11 cellular contexts compared by ENCODE assay signal in genomic region chr4:25865586-25865985, GRCh38. TPM values are rescaled to one million over a fixed set of nuclear protein-coding genes. Genes with fewer than 3 reads are reported as not detected.
DNase-seq lines count a peak whose midpoint lies in the region; ATAC-seq, FAIRE-seq and TF ChIP-seq lines count a peak whose summit lies in the region.
"Had no signal": no experiment of that assay in that cellular context is flagged by ENCODE, and none has a peak within 500 bp of the region (broad histone marks: within the 10 kb centered on the region; RNA-seq: fewer than 3 reads in every experiment).

No MANE protein-coding gene starts in this region.

- H3K9me1 ChIP-seq in K562 (ENCODE audit: control insufficient read depth, insufficient read depth, low read length) = no peaks in the 10 kb centered on the region

- H3K27me3 ChIP-seq in K562 (ENCODE audit: control insufficient read depth in 2 of 2, insufficient read depth in 2 of 2, low read length in 2 of 2) = peaks cover 12 to 24% of the 10 kb centered on the region in 2 experiments; a peak in 4 of 5 replicates
- H3K27me3 ChIP-seq: dorsolateral prefrontal cortex had no signal

- no peak for TF ChIP-seq RAD21 in K562 (CRISPR knock-in tag; conservative IDR thresholded peaks at IDR 0.05 in 1 of 2, IDR thresholded peaks at IDR 0.05 in 1 of 2)

- TF ChIP-seq EP300 in K562 (IDR thresholded peaks at IDR 0.05; ENCODE audit: low read length) = no peak

- H3K27ac ChIP-seq in K562 (ENCODE audit: extremely low read depth, low read depth, low read length) = no peak overlapping the region
- H3K27ac ChIP-seq: dorsolateral prefrontal cortex, prostate gland had no signal

- no peak for TF ChIP-seq CTCF in K562 (IDR thresholded peaks at IDR 0.05 in 2 of 3, conservative IDR thresholded peaks at IDR 0.05 in 1 of 3; ENCODE audit: insufficient read depth in 2 of 3, low read depth in 1 of 3, low read length in 3 of 3)

- no peak for TF ChIP-seq POLR2A in K562 (conservative IDR thresholded peaks at IDR 0.05)

- DNase-seq in DMS53 treated with DMSO at 0.1 percent for 48 hours (lab: John Stamatoyannopoulos, UW; ENCODE audit: unreplicated experiment) (peak; percentile 11), HuH-7 (ENCODE audit: low spot score) (peak; percentile 81), K562 (ENCODE audit: extremely low read depth in 1 of 4, low spot score in 3 of 4) (peak; percentile 48 to 61 (median 60)), mucosa of gallbladder (ENCODE audit: low spot score) (peak; percentile 90), epidermal melanocyte (ENCODE audit: insufficient read length, low spot score) (no peak), Right ventricle myocardium inferior (ENCODE audit: missing footprints) (no peak), NCI-H187 treated with DMSO at 0.1 percent for 48 hours (lab: John Stamatoyannopoulos, UW) (no peak)
- DNase-seq: dorsolateral prefrontal cortex, NCI-H2081 had no signal

- in situ Hi-C loops in K562 (cut with MboI) = no loop called here

- no peaks in the 10 kb centered on the region for H3K36me3 ChIP-seq in K562 (ENCODE audit: control insufficient read depth, insufficient read depth, low read length)
- H3K36me3 ChIP-seq: prostate gland had no signal

- peaks cover 17% of the 10 kb centered on the region for H3K79me2 ChIP-seq in K562 (ENCODE audit: control insufficient read depth, insufficient read depth, low read length)

- no peaks in the 10 kb centered on the region for H3K9me3 ChIP-seq in K562 (replicated peaks; ENCODE audit: control insufficient read depth, insufficient read depth, low read depth, low read length)
- H3K9me3 ChIP-seq: prostate gland had no signal

- H3K4me2 ChIP-seq in K562 (ENCODE audit: insufficient read depth, low read length) = no peak overlapping the region

- H3K4me1 ChIP-seq in K562 (replicated peaks in 1 of 2; ENCODE audit: control insufficient read depth in 2 of 2, insufficient read depth in 2 of 2, low read length in 2 of 2) = peaks cover 12 to 13% of the 10 kb centered on the region in 2 experiments; a peak in 4 of 5 replicates
- H3K4me1 ChIP-seq: prostate gland had no signal

- 0 out of 2 replicates have a peak overlapping the region, but pooled peaks have one; percentile 14 for H2AFZ ChIP-seq in K562 (ENCODE audit: low read depth, low read length)

- 13% methylated on average over 4 of the region's 4 CpGs for WGBS in K562 (ENCODE audit: insufficient coverage, low coverage, missing lambda C conversion rate)

- H4K20me1 ChIP-seq in K562 (replicated peaks; ENCODE audit: control insufficient read depth, insufficient read depth, low read length) = no peaks in the 10 kb centered on the region

- peak; percentile 58 for FAIRE-seq in K562 (lab: Jason Lieb, UNC)

- no TSS peak for BruUV-seq in K562 (replicated peaks; lab: Mats Ljungman, UMichigan)

- CTCF ChIA-PET in K562 (lab: Yijun Ruan, JAX; ENCODE audit: low intra/inter-chr PET ratio) = no interaction called here

- no peak overlapping the region for H3K9ac ChIP-seq in K562 (ENCODE audit: insufficient read depth in 1 of 2, low read depth in 2 of 2, low read length in 2 of 2)

- H3K4me3 ChIP-seq in K562 = no peak overlapping the region
- H3K4me3 ChIP-seq: dorsolateral prefrontal cortex, prostate gland had no signal

- intact Hi-C loops in K562 (cut with micrococcal nuclease) (no loop called here), Right ventricle myocardium inferior (cut with DNase I) (no loop called here)

- POLR2A ChIA-PET in K562 (lab: Yijun Ruan, JAX) = interaction anchor here (1.0 to 2.4 kb wide), 4 partner anchors 11 to 38 kb away, joined by 4 to 9 read pairs (median 4); no protein-coding TSS in a partner anchor

- ATAC-seq in K562 (peak; percentile 68), HG03139 (IDR thresholded peaks at IDR 0.05; ENCODE audit: unreplicated experiment) (no peak), Right ventricle myocardium inferior (no peak)

TF ChIP-seq in K562, 482 proteins besides CTCF, POLR2A, EP300 and RAD21 (continues in another document):
- TF ChIP-seq, protein P1, sequence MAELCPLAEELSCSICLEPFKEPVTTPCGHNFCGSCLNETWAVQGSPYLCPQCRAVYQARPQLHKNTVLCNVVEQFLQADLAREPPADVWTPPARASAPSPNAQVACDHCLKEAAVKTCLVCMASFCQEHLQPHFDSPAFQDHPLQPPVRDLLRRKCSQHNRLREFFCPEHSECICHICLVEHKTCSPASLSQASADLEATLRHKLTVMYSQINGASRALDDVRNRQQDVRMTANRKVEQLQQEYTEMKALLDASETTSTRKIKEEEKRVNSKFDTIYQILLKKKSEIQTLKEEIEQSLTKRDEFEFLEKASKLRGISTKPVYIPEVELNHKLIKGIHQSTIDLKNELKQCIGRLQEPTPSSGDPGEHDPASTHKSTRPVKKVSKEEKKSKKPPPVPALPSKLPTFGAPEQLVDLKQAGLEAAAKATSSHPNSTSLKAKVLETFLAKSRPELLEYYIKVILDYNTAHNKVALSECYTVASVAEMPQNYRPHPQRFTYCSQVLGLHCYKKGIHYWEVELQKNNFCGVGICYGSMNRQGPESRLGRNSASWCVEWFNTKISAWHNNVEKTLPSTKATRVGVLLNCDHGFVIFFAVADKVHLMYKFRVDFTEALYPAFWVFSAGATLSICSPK (IDR thresholded peaks at IDR 0.05; ENCODE audit: borderline replicate concordance) = no peak
- TF ChIP-seq ZNF436 (CRISPR knock-in tag; IDR thresholded peaks at IDR 0.05) = no peak
- peak; percentile 76 for TF ChIP-seq FOSL1 (tag; conservative IDR thresholded peaks at IDR 0.05)
- peak; percentile 49; the same call in 1 of the 2 replicates for TF ChIP-seq CTBP1 (IDR thresholded peaks at IDR 0.05; ENCODE audit: borderline replicate concordance)
- TF ChIP-seq ZNF695 (CRISPR knock-in tag; IDR thresholded peaks at IDR 0.05) = no peak
- peak; percentile 64; the same call in 1 of the 2 replicates for TF ChIP-seq JUND (IDR thresholded peaks at IDR 0.05; ENCODE audit: borderline replicate concordance, low read depth, low read length)
- peak; percentile 29; the same call in 1 of the 3 replicates for TF ChIP-seq JUND (tag; IDR thresholded peaks at IDR 0.05; ENCODE audit: borderline replicate concordance, low read depth, low read length)
- TF ChIP-seq ZEB2 (IDR thresholded peaks at IDR 0.05) = peak; percentile 37; the same call in 1 of the 2 replicates
- TF ChIP-seq ATF7 (IDR thresholded peaks at IDR 0.05) = 0 out of 2 replicates have a peak, but pooled peaks have one; percentile 22
- no peak for TF ChIP-seq STAT5A (IDR thresholded peaks at IDR 0.05; ENCODE audit: borderline replicate concordance, low read length)
- peak; percentile 41; the same call in 1 of the 2 replicates for TF ChIP-seq L3MBTL2 (IDR thresholded peaks at IDR 0.05)
- no peak for TF ChIP-seq IRF9 (tag; IDR thresholded peaks at IDR 0.05)
- peak; percentile 67 for TF ChIP-seq ESRRA (IDR thresholded peaks at IDR 0.05; ENCODE audit: borderline replicate concordance, low read depth)

RNA-seq across cellular contexts. Expression of gene SEL1L3, which starts 2.8 kb away (rescaled TPM):
- 239 and 361 TPM in 2 replicates for total RNA-seq in K562 (2011; cell fraction: chromatin; rRNA removed; ENCODE audit: low replicate concordance)
- 50.2 and 64.2 TPM in 2 replicates for total RNA-seq in K562 (2011; cell fraction: nucleolus; rRNA removed)
- 170 and 237 TPM in 2 replicates for total RNA-seq in K562 (2011; cell fraction: nucleoplasm; rRNA removed)
- total RNA-seq in K562 (2014; rRNA removed) = 16.9 and 19.4 TPM in 2 replicates
- 29.6 and 38.5 TPM in 2 replicates for total RNA-seq in K562 (2014; rRNA removed; fragmentation: Illumina TruSeq; extraction: Trizol)
- 10.0 and 10.2 TPM in 2 replicates for total RNA-seq in K562 (2015; rRNA removed; fragmentation: Illumina TruSeq; extraction: Trizol)
- 21.3 and 25.4 TPM in 2 replicates for total RNA-seq in K562 (2021)
- 37.5 and 44.3 TPM in 2 replicates for polyA plus RNA-seq in K562 (2011; rRNA removed)
- polyA plus RNA-seq in K562 (2011; cell fraction: cytosol; rRNA removed) = 17.1 and 17.3 TPM in 2 replicates
- 33.7 and 36.1 TPM in 2 replicates for polyA plus RNA-seq in K562 (2011; cell fraction: nucleus; rRNA removed)
- 12.5 and 61.2 TPM in 2 replicates for polyA plus RNA-seq in K562 (2012)
- 33.2 and 43.0 TPM in 2 replicates for polyA plus RNA-seq in K562 (2014; fragmentation: Illumina TruSeq; extraction: Trizol)
- polyA plus RNA-seq in K562 (2014; fragmentation: Nextera tagmentation; extraction: Ambion mirVana) = 10 to 100 TPM; 14.6 to 14.7 TPM
- 21.6 and 22.4 TPM in 2 replicates for polyA plus RNA-seq in K562 (2014; rRNA removed)
- polyA minus RNA-seq in K562 (2011; rRNA and poly(A)+ RNA removed) = 83.6 and 102 TPM in 2 replicates
- 12.3 and 17.6 TPM in 2 replicates for polyA minus RNA-seq in K562 (2011; cell fraction: cytosol; rRNA and poly(A)+ RNA removed)
- polyA minus RNA-seq in K562 (2011; cell fraction: nucleus; rRNA and poly(A)+ RNA removed) = 21.1 and 66.1 TPM in 2 replicates
- 221 TPM for total RNA-seq in mucosa of gallbladder
- 3.9 TPM for total RNA-seq in Right ventricle myocardium inferior

RNA-seq across cellular contexts. Expression of gene SMIM20, which starts 48.4 kb away (rescaled TPM):
- total RNA-seq in K562 (2011; cell fraction: chromatin; rRNA removed; ENCODE audit: low replicate concordance) = 3.3 and 12.6 TPM in 2 replicates
- total RNA-seq in K562 (2011; cell fraction: nucleolus; rRNA removed) = 6.4 and 7.0 TPM in 2 replicates
- total RNA-seq in K562 (2011; cell fraction: nucleoplasm; rRNA removed) = 10.3 and 13.6 TPM in 2 replicates
- total RNA-seq in K562 (2014; rRNA removed) = 25.8 and 28.0 TPM in 2 replicates
- 36.5 and 38.9 TPM in 2 replicates for total RNA-seq in K562 (2014; rRNA removed; fragmentation: Illumina TruSeq; extraction: Trizol)
- 33.0 and 36.4 TPM in 2 replicates for total RNA-seq in K562 (2015; rRNA removed; fragmentation: Illumina TruSeq; extraction: Trizol)
- total RNA-seq in K562 (2021) = 25.1 and 29.9 TPM in 2 replicates
- polyA plus RNA-seq in K562 (2011; rRNA removed) = 29.2 and 45.1 TPM in 2 replicates
- polyA plus RNA-seq in K562 (2011; cell fraction: cytosol; rRNA removed) = 10.0 and 16.1 TPM in 2 replicates
- polyA plus RNA-seq in K562 (2011; cell fraction: nucleus; rRNA removed) = 6.0 and 10.8 TPM in 2 replicates
- polyA plus RNA-seq in K562 (2012) = 30.2 and 36.9 TPM in 2 replicates
- polyA plus RNA-seq in K562 (2014; fragmentation: Illumina TruSeq; extraction: Trizol) = 26.0 and 33.7 TPM in 2 replicates
- 10 to 100 TPM; 50.7 to 51.0 TPM for polyA plus RNA-seq in K562 (2014; fragmentation: Nextera tagmentation; extraction: Ambion mirVana)
- polyA plus RNA-seq in K562 (2014; rRNA removed) = 36.9 and 46.3 TPM in 2 replicates
- polyA minus RNA-seq in K562 (2011; rRNA and poly(A)+ RNA removed) = 8.2 and 9.4 TPM in 2 replicates
- 5.6 and 7.2 TPM in 2 replicates for polyA minus RNA-seq in K562 (2011; cell fraction: cytosol; rRNA and poly(A)+ RNA removed)
- 2.3 and 3.6 TPM in 2 replicates for polyA minus RNA-seq in K562 (2011; cell fraction: nucleus; rRNA and poly(A)+ RNA removed)
- 34.0 TPM for total RNA-seq in mucosa of gallbladder
- total RNA-seq in Right ventricle myocardium inferior = 41.5 TPM

Comparison
In these comparisons a context has a peak if more than half of its experiments do, and no peak if none do; other contexts are left out.
1. DNase-seq: peak in DMS53 treated with DMSO at 0.1 percent for 48 hours (single experiment), HuH-7 (single experiment), K562 (4 of 4) and mucosa of gallbladder (single experiment); none in epidermal melanocyte (single experiment), Right ventricle myocardium inferior (single experiment) and NCI-H187 treated with DMSO at 0.1 percent for 48 hours (single experiment).